Comparison of ENCODE assay signal across 8 cellular contexts in the genomic region with DNA sequence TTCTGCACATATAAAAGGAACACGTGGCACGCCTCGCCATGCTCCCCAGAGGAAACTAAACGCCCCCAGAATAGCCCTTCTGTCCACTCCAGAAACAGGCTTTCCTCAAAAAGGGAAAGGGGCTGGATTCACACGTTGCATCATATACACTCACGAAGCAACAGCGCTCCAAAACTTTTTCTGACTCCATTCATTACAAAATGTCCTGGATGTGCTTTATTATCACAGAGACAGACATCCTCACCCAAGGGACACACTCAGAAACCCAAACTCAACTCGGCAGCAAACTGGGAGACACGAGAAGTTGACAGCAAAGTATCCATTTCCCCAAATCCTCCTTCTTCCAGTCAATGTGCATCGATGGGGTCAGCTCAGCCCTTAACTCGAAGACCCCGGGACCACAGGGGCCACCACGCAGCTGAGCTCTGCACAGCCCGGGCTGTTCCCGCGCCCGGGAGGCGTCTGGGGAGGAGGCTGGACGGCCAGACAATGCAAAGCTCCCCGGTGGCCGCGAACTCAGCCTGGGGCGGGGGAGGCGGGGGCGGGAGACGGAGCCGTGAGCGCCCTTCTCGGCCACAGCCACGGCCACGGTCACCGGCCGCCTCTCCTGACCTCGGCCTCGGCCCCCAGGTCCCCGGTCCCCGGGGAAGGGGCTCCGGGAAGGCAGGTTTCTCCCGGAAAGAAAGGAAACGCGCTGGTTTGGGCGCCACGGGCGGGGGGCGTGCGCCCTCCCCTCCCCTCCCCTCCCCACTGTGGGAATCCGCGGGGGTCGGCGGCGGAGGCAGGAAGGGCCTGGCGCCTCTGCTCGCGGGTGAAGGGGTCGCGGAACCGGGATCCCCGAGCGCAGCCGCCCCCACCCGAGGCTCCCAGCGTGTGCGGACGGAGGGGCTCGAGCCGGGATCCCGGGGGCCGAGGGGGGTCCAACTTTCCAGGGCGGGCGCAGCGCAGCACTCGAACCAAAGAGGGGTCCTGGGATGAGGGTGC. TPM values are rescaled to one million over a fixed set of nuclear protein-coding genes. Genes with fewer than 3 reads are reported as not detected.
DNase-seq lines count a peak whose midpoint lies in the region; ATAC-seq and TF ChIP-seq lines count a peak whose summit lies in the region.

No MANE protein-coding gene starts in this region.

- peak overlapping the region; percentile 91 for H3K4me3 ChIP-seq in AG09309 (ENCODE audit: control insufficient read depth, low read depth, low read length)
- peak overlapping the region; percentile 77 for H3K4me3 ChIP-seq in HUES64 (ENCODE audit: low read length)
- H3K4me3 ChIP-seq in cardiac fibroblast (replicated peaks in 1 of 2; ENCODE audit: low read depth in 2 of 2, low read length in 2 of 2), result peak overlapping the region; percentile 30 to 57
- H3K4me3 ChIP-seq in lung, result peak overlapping the region; percentile 82
- H3K4me3 ChIP-seq in aorta (ENCODE audit: low read length in 2 of 2), result peak overlapping the region; percentile 49 to 64

- intact Hi-C loops in aorta (cut with DNase I), result loop anchor here (10.0 kb wide), 2 partner anchors 94 to 104 kb away; no protein-coding TSS in a partner anchor

- DNase-seq in AG09309 (ENCODE audit: low read depth), result no peak
- DNase-seq in cardiac fibroblast (ENCODE audit: low read depth in 2 of 2), result peak in 1 of 2 donors; percentile 34
- no peak for DNase-seq in lung (ENCODE audit: low spot score)
- peak; percentile 50 to 84 for DNase-seq in aorta
- no peak for DNase-seq in NCI-H510A (lab: John Stamatoyannopoulos, UW)

- H3K27ac ChIP-seq in HUES64 (ENCODE audit: low read depth, low read length), result peak overlapping the region; percentile 81; the same call in 1 of the 2 replicates
- H3K27ac ChIP-seq in lung (ENCODE audit: low read depth in 1 of 2, low read length in 1 of 2), result peak overlapping the region; percentile 27 to 41
- H3K27ac ChIP-seq in aorta (ENCODE audit: low read depth in 1 of 2, low read length in 2 of 2), result no peak overlapping the region

- WGBS in HUES64, result under 1% methylated on average over 65 of the region's 72 CpGs
- 2 to 3% methylated on average over 55 to 72 of the region's 72 CpGs for WGBS in lung, 2 donors
- WGBS in aorta, 2 donors, result 1% methylated on average over 68 to 72 of the region's 72 CpGs

- ATAC-seq in lung (ENCODE audit: insufficient read depth, low FRiP score) (no peak), aorta (ENCODE audit: low FRiP score) (peak; percentile 16), HG03354 (IDR thresholded peaks at IDR 0.05; ENCODE audit: poor library complexity, severe bottlenecking, unreplicated experiment) (no peak), GM18505 (IDR thresholded peaks at IDR 0.05; ENCODE audit: unreplicated experiment) (no peak)

- H3K36me3 ChIP-seq in HUES64 (ENCODE audit: insufficient read depth, low read length), result no peaks in the 10 kb centered on the region
- H3K36me3 ChIP-seq in lung (ENCODE audit: control insufficient read depth in 2 of 2, insufficient read depth in 2 of 2, low read length in 2 of 2), result no peaks in the 10 kb centered on the region
- H3K36me3 ChIP-seq in aorta (ENCODE audit: control insufficient read depth in 1 of 2, insufficient read depth in 2 of 2, low read length in 1 of 2), result no peaks in the 10 kb centered on the region

- H3K4me1 ChIP-seq in HUES64 (ENCODE audit: insufficient read depth, low read length) (peaks cover 29% of the 10 kb centered on the region), lung (ENCODE audit: control insufficient read depth in 2 of 2, insufficient read depth in 2 of 2, low read length in 2 of 2) (peaks cover 4 to 9% of the 10 kb centered on the region in 2 donors), aorta (ENCODE audit: control insufficient read depth in 1 of 2, insufficient read depth in 2 of 2, low read length in 2 of 2) (no peaks in the 10 kb centered on the region)

- H3K9ac ChIP-seq in HUES64 (ENCODE audit: low read depth, low read length), result peak overlapping the region; percentile 88

- TF ChIP-seq CTCF in AG09309 (IDR thresholded peaks at IDR 0.05; ENCODE audit: control insufficient read depth, insufficient read depth, low read depth, low read length, missing control alignments) (no peak), cardiac fibroblast (IDR thresholded peaks at IDR 0.05; ENCODE audit: low read depth, low read length) (no peak), lung (IDR thresholded peaks at IDR 0.05; ENCODE audit: control extremely low read depth, extremely low read depth) (no peak)

- no peaks in the 10 kb centered on the region for H3K27me3 ChIP-seq in HUES64 (ENCODE audit: insufficient read depth, low read length)
- no peaks in the 10 kb centered on the region for H3K27me3 ChIP-seq in lung (ENCODE audit: control insufficient read depth, insufficient read depth)
- H3K27me3 ChIP-seq in aorta (ENCODE audit: control insufficient read depth in 1 of 2, insufficient read depth in 2 of 2, low read length in 1 of 2), result no peaks in the 10 kb centered on the region

- no peak for TF ChIP-seq POLR2A in GM18505 (IDR thresholded peaks at IDR 0.05; ENCODE audit: borderline replicate concordance, extremely low read depth, insufficient read depth, insufficient read length)

- H3K9me3 ChIP-seq in HUES64 (ENCODE audit: insufficient read depth, low read depth, low read length), result no peaks in the 10 kb centered on the region
- H3K9me3 ChIP-seq in lung (ENCODE audit: control insufficient read depth in 2 of 2, insufficient read depth in 1 of 2, low read length in 1 of 2), result no peaks in the 10 kb centered on the region
- H3K9me3 ChIP-seq in aorta (ENCODE audit: control insufficient read depth, low read length), result no peaks in the 10 kb centered on the region

RNA-seq across cellular contexts. Expression of a gene that starts 1.2 kb away (rescaled TPM):
- polyA plus RNA-seq in HUES64 (2013, experiment 1 of 2), result 65.1 TPM
- polyA plus RNA-seq in HUES64 (2013, experiment 2 of 2), result 72.9 TPM
- total RNA-seq in lung, result 10 to 100 TPM; 49.3 to 57.7 TPM
- polyA plus RNA-seq in lung, result 10 to 100 TPM; 17.6 to 30.5 TPM
- 10 to 100 TPM; 23.4 to 41.0 TPM for total RNA-seq in aorta
- polyA plus RNA-seq in aorta, result 10 to 100 TPM; 13.0 to 20.4 TPM

RNA-seq across cellular contexts. Expression of a gene that starts 18.5 kb away (rescaled TPM):
- 15.2 TPM for polyA plus RNA-seq in HUES64 (2013, experiment 1 of 2)
- polyA plus RNA-seq in HUES64 (2013, experiment 2 of 2), result 15.0 TPM
- total RNA-seq in lung, result 10 to 100 TPM; 11.3 to 12.2 TPM
- polyA plus RNA-seq in lung, result 1 to 10 TPM; 7.2 to 8.4 TPM
- total RNA-seq in aorta, result 1 to 10 TPM; 7.7 to 9.1 TPM
- polyA plus RNA-seq in aorta, result 1 to 10 TPM; 8.4 to 9.1 TPM

Comparison
In these comparisons a context has a peak if more than half of its experiments do, and no peak if none do; other contexts are left out.
1. DNase-seq: peak in aorta (2 of 2); none in AG09309 (single experiment), lung (single experiment) and NCI-H510A (single experiment).
2. H3K27ac ChIP-seq: peak in HUES64 (single experiment) and lung (2 of 2); none in aorta (0 of 2).
3. Peak in every context shown above with its lines, with median percentiles within 50 percentile points of each other: H3K4me3 ChIP-seq.